In the genomic region with DNA sequence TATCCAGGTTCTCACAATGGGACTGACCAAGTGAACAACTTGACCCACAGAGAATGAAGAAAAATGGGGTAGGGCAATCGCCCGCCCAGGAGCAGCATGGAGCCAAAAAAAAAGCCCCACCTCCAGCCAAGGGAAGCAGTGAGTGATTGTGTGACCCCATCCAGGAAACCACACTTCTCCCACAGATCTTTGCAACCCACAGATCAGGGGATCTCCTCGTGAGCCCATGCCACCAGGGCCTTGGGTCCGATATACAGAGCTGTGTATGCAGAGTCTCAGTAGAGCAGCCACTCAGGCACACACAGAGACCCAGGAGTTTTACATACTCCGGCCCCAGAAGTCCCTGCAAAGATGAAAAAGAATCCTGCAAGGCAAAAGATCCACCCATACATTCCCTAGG, we compare ENCODE assay signal across 17 cellular contexts.
"Had no signal": no experiment of that assay in that cellular context is flagged by ENCODE, and none has a peak within 500 bp of the region (broad histone marks: within the 10 kb centered on the region; RNA-seq: fewer than 3 reads in every experiment).

No MANE protein-coding gene starts in this region.

- H3K27ac Mint-ChIP-seq: activated naive CD8-positive, alpha-beta T cell; memory B cell; neural progenitor cell; stimulated activated effector memory CD8-positive, alpha-beta T cell treated with anti-CD3 and anti-CD28 coated beads, Interleukin-12 subunit alpha, Interleukin-12 subunit beta, amount 100 ng/mL, for 72 hours; T-helper 2 cell treated with Interferon-gamma antibody and Interleukin-4, amounts not matched to agents 5 μg/mL and 100 μg/mL, for 36 hours had no signal

- H3K9ac ChIP-seq: neural progenitor cell had no signal

- H3K27ac ChIP-seq: esophagus squamous epithelium, left ventricle myocardium inferior, thyroid gland had no signal

- H3K36me3 Mint-ChIP-seq: stimulated activated effector memory CD8-positive, alpha-beta T cell treated with anti-CD3 and anti-CD28 coated beads, Interleukin-12 subunit alpha, Interleukin-12 subunit beta, amount 100 ng/mL, for 72 hours had no signal

- H3K36me3 ChIP-seq: esophagus squamous epithelium, heart right ventricle, left ventricle myocardium inferior, neural progenitor cell, thyroid gland had no signal

- H2AFZ ChIP-seq: neural progenitor cell had no signal

- H3K4me1 Mint-ChIP-seq: memory B cell; neural progenitor cell; stimulated activated effector memory CD8-positive, alpha-beta T cell treated with anti-CD3 and anti-CD28 coated beads, Interleukin-12 subunit alpha, Interleukin-12 subunit beta, amount 100 ng/mL, for 72 hours had no signal

- DNase-seq: activated CD4-positive, alpha-beta T cell treated with anti-CD3 and anti-CD28 coated beads for 1 hour; activated CD4-positive, alpha-beta T cell treated with anti-CD3 and anti-CD28 coated beads, Interleukin-2, amount 50 U/mL, for 48 hours; activated gamma-delta T cell; activated T-cell treated with anti-CD3 and anti-CD28 coated beads, Interleukin-2, amount 50 U/mL, for 48 hours; esophagus squamous epithelium; foreskin melanocyte; SW 1271 had no signal

- H3K4me1 ChIP-seq: esophagus squamous epithelium, left ventricle myocardium inferior, thyroid gland had no signal

- ATAC-seq: stimulated activated effector memory CD8-positive, alpha-beta T cell treated with anti-CD3 and anti-CD28 coated beads, Interleukin-12 subunit alpha, Interleukin-12 subunit beta, amount 100 ng/mL, for 72 hours had no signal

- FAIRE-seq: bronchial epithelial cell, keratinocyte had no signal

- H3K4me3 ChIP-seq: esophagus squamous epithelium, heart right ventricle, left ventricle myocardium inferior, neural progenitor cell, thyroid gland had no signal

- H3K4me3 Mint-ChIP-seq: activated naive CD8-positive, alpha-beta T cell; memory B cell; neural progenitor cell; stimulated activated effector memory CD8-positive, alpha-beta T cell treated with anti-CD3 and anti-CD28 coated beads, Interleukin-12 subunit alpha, Interleukin-12 subunit beta, amount 100 ng/mL, for 72 hours; T-helper 2 cell treated with Interferon-gamma antibody and Interleukin-4, amounts not matched to agents 5 μg/mL and 100 μg/mL, for 36 hours had no signal

- H3K4me2 ChIP-seq: neural progenitor cell had no signal

- H3K27me3 ChIP-seq: esophagus squamous epithelium, heart right ventricle, neural progenitor cell, thyroid gland had no signal

- H3K9me3 ChIP-seq: thyroid gland had no signal
